In the genomic region with DNA sequence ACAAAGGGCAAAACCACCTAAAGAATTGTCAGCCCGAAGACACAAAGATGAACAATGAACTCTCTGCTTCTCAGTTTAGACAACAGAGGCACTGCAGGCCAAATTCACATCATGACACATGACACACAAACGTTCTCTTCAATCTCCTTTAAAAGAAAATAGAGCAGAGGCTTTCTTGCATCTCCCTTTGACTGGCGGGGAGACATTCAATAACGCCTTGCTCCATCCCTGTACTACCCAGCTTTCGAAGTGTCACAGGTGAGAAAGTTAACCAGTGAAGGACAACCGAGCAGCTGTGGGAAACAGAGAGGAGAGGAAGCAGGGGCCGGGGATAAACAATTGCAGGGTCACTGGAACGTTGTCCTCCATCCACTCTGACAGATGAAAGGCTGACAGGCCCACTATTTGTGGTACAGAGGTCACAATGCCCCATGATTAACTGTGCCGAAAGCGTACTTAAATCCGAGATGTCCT, we compare ENCODE assay signal across 18 cellular contexts.
A peak's percentile ranks its signal among the peaks of the same experiment; 100 is the strongest.
DNase-seq lines count a peak whose midpoint lies in the region; ATAC-seq, FAIRE-seq and TF ChIP-seq lines count a peak whose summit lies in the region.
"Had no signal": no experiment of that assay in that cellular context is flagged by ENCODE, and none has a peak within 500 bp of the region (broad histone marks: within the 10 kb centered on the region; RNA-seq: fewer than 3 reads in every experiment).

No MANE protein-coding gene starts in this region.

- H3K27ac ChIP-seq in IMR-90 (ENCODE audit: insufficient read depth, low read length) (no peak overlapping the region), keratinocyte (ENCODE audit: control insufficient read depth, insufficient read depth, low read length) (no peak overlapping the region)
- H3K27ac ChIP-seq: PC-9 had no signal

- H3K23ac ChIP-seq in IMR-90 (ENCODE audit: low read depth, low read length): 0 out of 2 replicates have a peak overlapping the region, but pooled peaks have one; percentile 20

- H3K9ac ChIP-seq in IMR-90 (ENCODE audit: low read depth, low read length): no peak overlapping the region
- H3K9ac ChIP-seq in keratinocyte (ENCODE audit: control insufficient read depth, extremely low read depth, insufficient read depth, low read length): no peak overlapping the region
- H3K9ac ChIP-seq: SK-N-SH had no signal

- no peak for TF ChIP-seq POLR2A in IMR-90 (IDR thresholded peaks at IDR 0.05; ENCODE audit: low read depth, low read length)

- H4K5ac ChIP-seq in IMR-90 (ENCODE audit: low read depth, low read length): no peak overlapping the region

- H2BK15ac ChIP-seq in IMR-90 (ENCODE audit: low read depth, low read length): peak overlapping the region; percentile 38; the same call in 1 of the 3 replicates

- dilution Hi-C loops in IMR-90 (cut with HindIII; ENCODE audit: low sequenced_read_pairs, unreplicated experiment) (no loop called here), keratinocyte (cut with MboI; ENCODE audit: extremely low pct_ligation_motif_present, low sequenced_read_pairs) (no loop called here)

- CTCF ChIA-PET in IMR-90 (lab: Yijun Ruan, JAX): interaction anchor here (0.6 kb wide), 1 partner anchor 172 kb away, joined by 5 read pairs; no protein-coding TSS in a partner anchor

- H3K4ac ChIP-seq in IMR-90 (ENCODE audit: low read depth, low read length): peak overlapping the region; percentile 54; the same call in 1 of the 2 replicates

- no peak for TF ChIP-seq RAD21 in IMR-90 (IDR thresholded peaks at IDR 0.05; ENCODE audit: low read length)

- H3K4me2 ChIP-seq in IMR-90 (ENCODE audit: low read depth, low read length): no peak overlapping the region
- no peak overlapping the region for H3K4me2 ChIP-seq in keratinocyte (ENCODE audit: control insufficient read depth, extremely low read depth, insufficient read depth, low read depth, low read length)
- H3K4me2 ChIP-seq: PC-9, SK-N-SH had no signal

- H3K9me3 ChIP-seq in IMR-90 (ENCODE audit: control insufficient read depth, insufficient read depth, low read length) (no peaks in the 10 kb centered on the region), keratinocyte (ENCODE audit: control insufficient read depth, low read depth, low read length) (no peaks in the 10 kb centered on the region)
- H3K9me3 ChIP-seq: BE2C, SK-N-SH had no signal

- no peak overlapping the region for H2AK9ac ChIP-seq in IMR-90 (replicated peaks; ENCODE audit: low read depth, low read length, poor library complexity)

- H3K56ac ChIP-seq in IMR-90 (ENCODE audit: extremely low read depth, insufficient read depth, low read length): 0 out of 2 replicates have a peak overlapping the region, but pooled peaks have one; percentile 3

- H3K4me3 ChIP-seq in IMR-90 (ENCODE audit: insufficient read depth, low read depth, low read length) (no peak overlapping the region), keratinocyte (ENCODE audit: control insufficient read depth in 2 of 3, extremely low read depth in 1 of 3, insufficient read depth in 2 of 3, low read depth in 1 of 3, low read length in 3 of 3) (no peak overlapping the region)
- H3K4me3 ChIP-seq: PC-9 had no signal

- intact Hi-C loops in IMR-90 (cut with micrococcal nuclease): no loop called here

- no peak for ATAC-seq in IMR-90 (ENCODE audit: low read depth)
- no peak for ATAC-seq in GM19452 (IDR thresholded peaks at IDR 0.05; ENCODE audit: unreplicated experiment)
- ATAC-seq in HG03045 (IDR thresholded peaks at IDR 0.05; ENCODE audit: unreplicated experiment): no peak
- ATAC-seq: CD8-positive, alpha-beta T cell; Right ventricle myocardium inferior had no signal

- H3K18ac ChIP-seq in IMR-90 (ENCODE audit: low read depth, low read length): no peak overlapping the region

- H2AK5ac ChIP-seq in IMR-90 (ENCODE audit: low read depth, low read length): peak overlapping the region; percentile 35; the same call in 1 of the 2 replicates

- TF ChIP-seq CTCF in IMR-90 (conservative IDR thresholded peaks at IDR 0.05; ENCODE audit: low read depth, low read length) (no peak), keratinocyte (optimal IDR thresholded peaks at IDR 0.05 in 1 of 3, IDR thresholded peaks at IDR 0.05 in 1 of 3, conservative IDR thresholded peaks at IDR 0.05 in 1 of 3; ENCODE audit: extremely low read depth in 1 of 3, insufficient read depth in 2 of 3, low read length in 3 of 3) (no peak)

- no peak overlapping the region; the same call in 1 of the 2 replicates for H3K14ac ChIP-seq in IMR-90 (replicated peaks; ENCODE audit: low read depth, low read length)

- 0 out of 4 replicates have a peak overlapping the region, but pooled peaks of 1 of the 2 experiments have one; percentile 21 for H4K8ac ChIP-seq in IMR-90 (ENCODE audit: low read depth in 2 of 2, low read length in 2 of 2)

- H4K20me1 ChIP-seq in IMR-90 (ENCODE audit: insufficient read depth, low read length) (no peaks in the 10 kb centered on the region), keratinocyte (ENCODE audit: control insufficient read depth, extremely low read depth, insufficient read depth, low read length) (no peaks in the 10 kb centered on the region)

- BruUV-seq in IMR-90 (replicated peaks; lab: Mats Ljungman, UMichigan): no TSS peak

- H3K9me1 ChIP-seq in IMR-90 (ENCODE audit: insufficient read depth, low read length) (no peaks in the 10 kb centered on the region), keratinocyte (ENCODE audit: control insufficient read depth, extremely low read depth, insufficient read depth, low read length) (no peaks in the 10 kb centered on the region)

- H3K27me3 ChIP-seq in IMR-90 (ENCODE audit: control insufficient read depth, insufficient read depth, low read length): no peaks in the 10 kb centered on the region
- H3K27me3 ChIP-seq in keratinocyte (ENCODE audit: control insufficient read depth, extremely low read depth, insufficient read depth, low read length): no peaks in the 10 kb centered on the region
- H3K27me3 ChIP-seq: BE2C had no signal

- H3K79me1 ChIP-seq in IMR-90 (ENCODE audit: low read depth in 1 of 2, low read length in 2 of 2): no peaks in the 10 kb centered on the region

- H2BK5ac ChIP-seq in IMR-90 (ENCODE audit: low read depth, low read length, poor library complexity, severe bottlenecking): no peak overlapping the region

- 67% methylated on average over 1 of the region's 11 CpGs; no CpG with 5 or more reads in 1 of the 2 experiments for WGBS in IMR-90 (ENCODE audit: extremely low coverage in 2 of 2, insufficient read length in 1 of 2), 2 experiments

- H2BK120ac ChIP-seq in IMR-90 (ENCODE audit: low read depth, low read length): no peak overlapping the region; the same call in 1 of the 2 replicates

- H3K36me3 ChIP-seq in IMR-90 (ENCODE audit: control insufficient read depth, insufficient read depth, low read length) (no peaks in the 10 kb centered on the region), keratinocyte (ENCODE audit: control insufficient read depth in 2 of 2, extremely low read depth in 1 of 2, insufficient read depth in 2 of 2, low read length in 2 of 2) (no peaks in the 10 kb centered on the region)
- H3K36me3 ChIP-seq: BE2C had no signal

- DNase-seq in IMR-90 (no peak), keratinocyte (ENCODE audit: low read depth, low spot score) (no peak), retina (peak; percentile 59), NCI-H187 (lab: John Stamatoyannopoulos, UW) (no peak)
- DNase-seq: BE2C; CD8-positive, alpha-beta T cell; H7; NCI-H2081 treated with DMSO at 0.1 percent for 48 hours; NCI-H774; PC-9; SK-N-SH had no signal

- POLR2A ChIA-PET in IMR-90 (lab: Charles Lee; ENCODE audit: unreplicated experiment): no interaction called here

- H3K4me1 ChIP-seq in IMR-90 (ENCODE audit: control insufficient read depth, insufficient read depth, low read length) (no peaks in the 10 kb centered on the region), keratinocyte (ENCODE audit: control insufficient read depth, extremely low read depth, insufficient read depth, low read length) (no peaks in the 10 kb centered on the region)
- H3K4me1 ChIP-seq: BE2C had no signal

- H2AFZ ChIP-seq in IMR-90 (replicated peaks; ENCODE audit: low read length, poor library complexity) (peak overlapping the region; percentile 6), keratinocyte (ENCODE audit: control insufficient read depth, low read length) (no peak overlapping the region)
- H2AFZ ChIP-seq: PC-9 had no signal

- H2BK20ac ChIP-seq in IMR-90 (ENCODE audit: low read depth, low read length): peak overlapping the region; percentile 34

- no peaks in the 10 kb centered on the region for H3K79me2 ChIP-seq in keratinocyte (ENCODE audit: control insufficient read depth, insufficient read depth, low read length)

- FAIRE-seq in TTC549 (lab: Jason Lieb, UNC) (peak; percentile 73), keratinocyte (lab: Jason Lieb, UNC) (peak; percentile 17)
- FAIRE-seq: D721Med, G401.6, GM12892 had no signal

- H4K91ac ChIP-seq in IMR-90 (ENCODE audit: insufficient read depth, low read depth, low read length): peak overlapping the region; percentile 58; the same call in 1 of the 2 replicates

- in situ Hi-C loops in IMR-90 (cut with MboI; ENCODE audit: low sequenced_read_pairs): no loop called here

TF ChIP-seq in IMR-90, 13 proteins besides CTCF, POLR2A, EP300 and RAD21:
- TF ChIP-seq RFX5 (IDR thresholded peaks at IDR 0.05; ENCODE audit: low read depth, low read length) (no peak), RCOR1 (IDR thresholded peaks at IDR 0.05; ENCODE audit: insufficient replicate concordance, low read length) (no peak), BHLHE40 (IDR thresholded peaks at IDR 0.05; ENCODE audit: low read depth, low read length) (no peak), CEBPB (IDR thresholded peaks at IDR 0.05; ENCODE audit: low read depth, low read length) (no peak)
TF ChIP-seq in IMR-90: peak in this region for 0.
